ENCODE assay signal across 11 cellular contexts in genomic region chr4:72286185-72286584, GRCh38.
DNase-seq lines count a peak whose midpoint lies in the region; ATAC-seq and TF ChIP-seq lines count a peak whose summit lies in the region.
"Had no signal": no experiment of that assay in that cellular context is flagged by ENCODE, and none has a peak within 500 bp of the region (broad histone marks: within the 10 kb centered on the region; RNA-seq: fewer than 3 reads in every experiment).

No MANE protein-coding gene starts in this region.

- CTCF ChIA-PET in mammary epithelial cell (lab: Charles Lee; ENCODE audit: low non-redundant PET) = interaction anchor here (0.6 to 1.1 kb wide), 2 partner anchors 166 to 514 kb away, joined by 3 to 4 read pairs; no protein-coding TSS in a partner anchor

- peak; percentile 15 to 37 for TF ChIP-seq CTCF in mammary epithelial cell (conservative IDR thresholded peaks at IDR 0.05 in 1 of 2, IDR thresholded peaks at IDR 0.05 in 1 of 2; ENCODE audit: extremely low read depth in 1 of 2, insufficient read depth in 1 of 2, low read depth in 1 of 2, low read length in 2 of 2)

- H3K4me2 ChIP-seq in mammary epithelial cell (ENCODE audit: insufficient read depth, low read depth, low read length) = no peak overlapping the region

- H3K79me2 ChIP-seq in mammary epithelial cell (ENCODE audit: insufficient read depth, low read length) = no peaks in the 10 kb centered on the region

- DNase-seq in GM03348 (ENCODE audit: low spot score) (peak; percentile 15), M059J (ENCODE audit: low read depth) (peak; percentile 4), mammary epithelial cell (peak; percentile 11), myocyte (ENCODE audit: low read depth) (peak; percentile 7), Ammon's horn (ENCODE audit: low spot score) (no peak), cortex of kidney (lab: John Stamatoyannopoulos, UW) (no peak), EL (no peak)
- DNase-seq: MV-4-11; stimulated activated CD4-positive, alpha-beta T cell treated with anti-CD3 and anti-CD28 coated beads, Interleukin-12 subunit alpha, Interleukin-12 subunit beta, amount 100 ng/mL, for 4 hours had no signal

- H3K4me3 ChIP-seq in mammary epithelial cell (replicated peaks in 1 of 3; ENCODE audit: insufficient read depth in 1 of 3, low read depth in 2 of 3, low read length in 3 of 3) = no peak overlapping the region
- H3K4me3 ChIP-seq: thoracic aorta had no signal

- H2AFZ ChIP-seq in mammary epithelial cell (ENCODE audit: low read depth, low read length) = no peak overlapping the region

- in situ Hi-C loops in mammary epithelial cell (cut with MboI; ENCODE audit: low sequenced_read_pairs in 2 of 2) = loop anchor here in 1 of 2 donors (25.0 kb wide), 1 partner anchor 524 kb away; no protein-coding TSS in a partner anchor

- 91% methylated on average over 1 of the region's 1 CpG for WGBS in mammary epithelial cell (ENCODE audit: low coverage, missing lambda C conversion rate)

- H3K36me3 ChIP-seq in mammary epithelial cell (ENCODE audit: insufficient read depth, low read length) = no peaks in the 10 kb centered on the region
- H3K36me3 ChIP-seq: thoracic aorta had no signal

- no peaks in the 10 kb centered on the region for H4K20me1 ChIP-seq in mammary epithelial cell (ENCODE audit: insufficient read depth, low read length)

- dilution Hi-C loops in mammary epithelial cell (cut with HindIII; ENCODE audit: low sequenced_read_pairs) = no loop called here

- BruUV-seq in mammary epithelial cell (replicated peaks; lab: Mats Ljungman, UMichigan) = no TSS peak

- no peak overlapping the region for H3K9ac ChIP-seq in mammary epithelial cell (ENCODE audit: insufficient read depth, low read length)

- no peak overlapping the region for H3K27ac ChIP-seq in mammary epithelial cell (ENCODE audit: insufficient read depth, low read depth, low read length)
- H3K27ac ChIP-seq: thoracic aorta had no signal

- no peak for ATAC-seq in GM18870 (IDR thresholded peaks at IDR 0.05; ENCODE audit: unreplicated experiment)

- intact Hi-C loops in mammary epithelial cell (cut with micrococcal nuclease) = loop anchor here (1.0 to 5.0 kb wide), 2 partner anchors 514 to 554 kb away; no protein-coding TSS in a partner anchor

- no peaks in the 10 kb centered on the region for H3K27me3 ChIP-seq in mammary epithelial cell (ENCODE audit: insufficient read depth, low read length)

- H3K4me1 ChIP-seq in mammary epithelial cell (ENCODE audit: insufficient read depth, low read length) = no peaks in the 10 kb centered on the region

- no peaks in the 10 kb centered on the region for H3K9me3 ChIP-seq in mammary epithelial cell (replicated peaks; ENCODE audit: insufficient read depth, low read length)
- H3K9me3 ChIP-seq: thoracic aorta had no signal

Comparison
In these comparisons a context has a peak if more than half of its experiments do, and no peak if none do; other contexts are left out.
1. DNase-seq: peak in GM03348 (single experiment), M059J (single experiment), mammary epithelial cell (single experiment) and myocyte (single experiment); none in Ammon's horn (single experiment), cortex of kidney (single experiment) and EL (single experiment).